9 cellular contexts compared by ENCODE assay signal in genomic region chr2:42086500-42086953, GRCh38.
DNase-seq lines count a peak whose midpoint lies in the region; ATAC-seq lines count a peak whose summit lies in the region.
"Had no signal": no experiment of that assay in that cellular context is flagged by ENCODE, and none has a peak within 500 bp of the region (broad histone marks: within the 10 kb centered on the region; RNA-seq: fewer than 3 reads in every experiment).

No MANE protein-coding gene starts in this region.

- H3K36me3 Mint-ChIP-seq in activated naive CD4-positive, alpha-beta T cell treated with anti-CD3 and anti-CD28 coated beads, Interleukin-2, amount 10 ng/mL, durations not matched to agents 7 days and 5 days = no peaks in the 10 kb centered on the region

- peaks cover 8% of the 10 kb centered on the region for H3K4me1 Mint-ChIP-seq in activated naive CD4-positive, alpha-beta T cell treated with anti-CD3 and anti-CD28 coated beads, Interleukin-2, amount 10 ng/mL, durations not matched to agents 7 days and 5 days

- no peak overlapping the region for H3K27ac Mint-ChIP-seq in activated naive CD4-positive, alpha-beta T cell treated with anti-CD3 and anti-CD28 coated beads, Interleukin-2, amount 10 ng/mL, durations not matched to agents 7 days and 5 days
- H3K27ac Mint-ChIP-seq: stimulated activated naive CD8-positive, alpha-beta T cell treated with anti-CD3 and anti-CD28 coated beads, Interleukin-15, Interleukin-2, amounts not matched to agents 100 ng/mL and 50 ng/mL, for 24 hours had no signal

- no peak overlapping the region for H3K4me3 Mint-ChIP-seq in activated naive CD4-positive, alpha-beta T cell treated with anti-CD3 and anti-CD28 coated beads, Interleukin-2, amount 10 ng/mL, durations not matched to agents 7 days and 5 days
- H3K4me3 Mint-ChIP-seq: stimulated activated naive CD8-positive, alpha-beta T cell treated with anti-CD3 and anti-CD28 coated beads, Interleukin-15, Interleukin-2, amounts not matched to agents 100 ng/mL and 50 ng/mL, for 24 hours had no signal

- CTCF ChIA-PET in activated naive CD4-positive, alpha-beta T cell treated with anti-CD3 and anti-CD28 coated beads, Interleukin-2, amount 10 ng/mL, durations not matched to agents 7 days and 5 days (lab: Charles Lee) = interaction anchor here (0.8 to 10.8 kb wide), 29 partner anchors 8 to 577 kb away, joined by 3 to 261 read pairs (median 4); no protein-coding TSS in a partner anchor

- no peaks in the 10 kb centered on the region for H3K9me3 Mint-ChIP-seq in activated naive CD4-positive, alpha-beta T cell treated with anti-CD3 and anti-CD28 coated beads, Interleukin-2, amount 10 ng/mL, durations not matched to agents 7 days and 5 days
- H3K9me3 Mint-ChIP-seq: stimulated activated naive CD8-positive, alpha-beta T cell treated with anti-CD3 and anti-CD28 coated beads, Interleukin-15, Interleukin-2, amounts not matched to agents 100 ng/mL and 50 ng/mL, for 24 hours had no signal

- DNase-seq in activated gamma-delta T cell treated with Interleukin-2 at 50 U/mL for 16 hours = peak; percentile 36
- no peak for DNase-seq in activated gamma-delta T cell (lab: John Stamatoyannopoulos, UW)
- DNase-seq in NCI-H526 treated with DMSO at 0.1 percent for 48 hours (lab: John Stamatoyannopoulos, UW) = peak; percentile 33
- DNase-seq in activated naive CD4-positive, alpha-beta T cell treated with anti-CD3 and anti-CD28 coated beads, Interleukin-2, amount 10 ng/mL, durations not matched to agents 7 days and 5 days = peak; percentile 54
- peak; percentile 84 for DNase-seq in globus pallidus (ENCODE audit: low spot score)
- DNase-seq in pons (ENCODE audit: low spot score) = peak; percentile 88

- peaks cover 33% of the 10 kb centered on the region for H3K27me3 Mint-ChIP-seq in activated naive CD4-positive, alpha-beta T cell treated with anti-CD3 and anti-CD28 coated beads, Interleukin-2, amount 10 ng/mL, durations not matched to agents 7 days and 5 days
- H3K27me3 Mint-ChIP-seq: stimulated activated naive CD8-positive, alpha-beta T cell treated with anti-CD3 and anti-CD28 coated beads, Interleukin-15, Interleukin-2, amounts not matched to agents 100 ng/mL and 50 ng/mL, for 24 hours had no signal

- peak; percentile 47 for ATAC-seq in HG03066 (IDR thresholded peaks at IDR 0.05; ENCODE audit: low read depth, unreplicated experiment)
- ATAC-seq in GM21717 (IDR thresholded peaks at IDR 0.05; ENCODE audit: unreplicated experiment) = no peak
